In the genomic region with DNA sequence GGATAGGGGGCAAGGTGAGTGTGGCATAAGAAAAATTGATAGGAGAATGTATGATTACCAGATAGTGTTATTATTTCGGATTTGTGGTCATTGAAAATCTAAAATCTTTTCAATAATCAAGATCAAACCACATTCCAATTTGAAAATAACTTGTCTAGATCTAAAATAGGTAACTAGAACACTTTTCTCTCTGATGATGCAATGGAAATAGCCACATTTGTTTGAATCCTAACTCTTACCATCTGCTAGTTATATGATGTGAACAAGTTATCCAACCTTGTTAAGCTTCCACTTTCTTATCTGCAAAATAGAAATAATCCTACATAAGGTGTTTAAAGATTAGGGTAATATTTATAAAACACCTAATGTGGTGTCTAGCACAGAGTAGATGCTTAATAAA, we compare ENCODE assay signal across 18 cellular contexts. TPM values are rescaled to one million over a fixed set of nuclear protein-coding genes. Genes with fewer than 3 reads are reported as not detected.
A peak's percentile ranks its signal among the peaks of the same experiment; 100 is the strongest.
DNase-seq lines count a peak whose midpoint lies in the region; ATAC-seq and TF ChIP-seq lines count a peak whose summit lies in the region.
"Had no signal": no experiment of that assay in that cellular context is flagged by ENCODE, and none has a peak within 500 bp of the region (broad histone marks: within the 10 kb centered on the region; RNA-seq: fewer than 3 reads in every experiment).

No MANE protein-coding gene starts in this region.

- intact Hi-C loops in A673 (cut with micrococcal nuclease; ENCODE audit: unreplicated experiment) = no loop called here
- intact Hi-C loops in OCI-LY7 (cut with micrococcal nuclease; ENCODE audit: unreplicated experiment) = loop anchor here (10.0 kb wide), 2 partner anchors 1265 to 1775 kb away; a partner anchor contains a TSS
- intact Hi-C loops in CD4-positive, alpha-beta memory T cell (cut with micrococcal nuclease) = no loop called here

- WGBS in hepatocyte (ENCODE audit: low lambda C conversion rate, missing lambda C conversion rate) = 100% methylated on average over 1 of the region's 1 CpG

- H3K9me3 ChIP-seq in A673 (ENCODE audit: low read depth, low read length, poor library complexity, severe bottlenecking) = no peaks in the 10 kb centered on the region
- H3K9me3 ChIP-seq in DND-41 (ENCODE audit: insufficient read depth, low read length, severe bottlenecking) = no peaks in the 10 kb centered on the region
- H3K9me3 ChIP-seq in OCI-LY7 (ENCODE audit: low read length) = no peaks in the 10 kb centered on the region
- no peaks in the 10 kb centered on the region for H3K9me3 ChIP-seq in hepatocyte (ENCODE audit: low read depth)
- H3K9me3 ChIP-seq in CD4-positive, alpha-beta memory T cell (ENCODE audit: control insufficient read depth in 1 of 2, low read length in 2 of 2) = no peaks in the 10 kb centered on the region

- no peak overlapping the region for H3K9ac ChIP-seq in DND-41 (ENCODE audit: low read depth, low read length)

- H3K9me2 ChIP-seq in OCI-LY7 (ENCODE audit: insufficient read depth, low read length) (no peaks in the 10 kb centered on the region), hepatocyte (replicated peaks; ENCODE audit: insufficient read depth) (no peaks in the 10 kb centered on the region)

- H3K4me1 ChIP-seq in A673 (ENCODE audit: insufficient read depth, low read length, poor library complexity, severe bottlenecking) (peaks cover 21% of the 10 kb centered on the region), DND-41 (ENCODE audit: insufficient read depth, low read length) (peaks cover 51% of the 10 kb centered on the region), OCI-LY7 (ENCODE audit: insufficient read depth, low read length, poor library complexity, severe bottlenecking) (peaks cover 26% of the 10 kb centered on the region), hepatocyte (ENCODE audit: insufficient read depth) (peaks cover 14% of the 10 kb centered on the region)
- peaks cover 40% of the 10 kb centered on the region for H3K4me1 ChIP-seq in CD4-positive, alpha-beta memory T cell (ENCODE audit: insufficient read depth, low read length)

- TF ChIP-seq CTCF in A673 (conservative IDR thresholded peaks at IDR 0.05; ENCODE audit: low read depth, low read length) = no peak
- no peak for TF ChIP-seq CTCF in DND-41 (IDR thresholded peaks at IDR 0.05; ENCODE audit: borderline replicate concordance, extremely low read depth, low read length, poor library complexity, severe bottlenecking)
- no peak for TF ChIP-seq CTCF in OCI-LY7 (conservative IDR thresholded peaks at IDR 0.05; ENCODE audit: low read length)
- TF ChIP-seq CTCF in hepatocyte (IDR thresholded peaks at IDR 0.05; ENCODE audit: poor library complexity) = no peak

- POLR2A ChIA-PET in A673 (lab: Charles Lee; ENCODE audit: low non-redundant PET) (interaction anchor here (0.5 kb wide), 1 partner anchor 388 kb away, joined by 15 read pairs; no protein-coding TSS in a partner anchor), OCI-LY7 (lab: Charles Lee) (no interaction called here)
- POLR2A ChIA-PET in CD4-positive, alpha-beta memory T cell (lab: Charles Lee; ENCODE audit: partially characterized antibody) = no interaction called here

- H3K27me3 ChIP-seq in A673 (replicated peaks; ENCODE audit: insufficient read depth, low read depth, low read length, poor library complexity) (no peaks in the 10 kb centered on the region), DND-41 (ENCODE audit: insufficient read depth, low read length, poor library complexity) (no peaks in the 10 kb centered on the region), hepatocyte (no peaks in the 10 kb centered on the region)
- no peaks in the 10 kb centered on the region for H3K27me3 ChIP-seq in CD4-positive, alpha-beta memory T cell (ENCODE audit: insufficient read depth, low read length)

- H3K36me3 ChIP-seq in A673 (ENCODE audit: insufficient read depth, low read length, poor library complexity, severe bottlenecking) (peaks cover 47% of the 10 kb centered on the region), DND-41 (ENCODE audit: insufficient read depth, low read length) (peaks cover 45% of the 10 kb centered on the region), OCI-LY7 (ENCODE audit: insufficient read depth, low read length) (peaks cover 67% of the 10 kb centered on the region), hepatocyte (replicated peaks; ENCODE audit: insufficient read depth, low read depth) (peaks cover 6% of the 10 kb centered on the region)
- H3K36me3 ChIP-seq in CD4-positive, alpha-beta memory T cell (ENCODE audit: insufficient read depth, low read length) = peaks cover 27% of the 10 kb centered on the region

- peak overlapping the region in 1 of 7 donors; percentile 12 for H3K27ac Mint-ChIP-seq in CD4-positive, alpha-beta memory T cell

- H3K79me2 ChIP-seq in DND-41 (ENCODE audit: insufficient read depth, low read length) (peaks cover 84% of the 10 kb centered on the region), OCI-LY7 (ENCODE audit: insufficient read depth, low read depth, low read length) (peaks cover 72% of the 10 kb centered on the region), hepatocyte (peaks cover 79% of the 10 kb centered on the region)

- CTCF ChIA-PET in A673 (lab: Charles Lee) (no interaction called here), OCI-LY7 (lab: Charles Lee; ENCODE audit: unreplicated experiment) (no interaction called here)
- CTCF ChIA-PET in CD4-positive, alpha-beta memory T cell (lab: Charles Lee; ENCODE audit: partially characterized antibody) = interaction anchor here (0.5 kb wide), 1 partner anchor 20 kb away, joined by 3 read pairs; no protein-coding TSS in a partner anchor

- H3K4me3 Mint-ChIP-seq in CD4-positive, alpha-beta memory T cell = no peak overlapping the region

- peaks cover 0 to 4% (median 0%) of the 10 kb centered on the region in 8 donors for H3K9me3 Mint-ChIP-seq in CD4-positive, alpha-beta memory T cell
- H3K9me3 Mint-ChIP-seq: CD4-positive, alpha-beta T cell had no signal

- H3K27ac ChIP-seq in A673 (ENCODE audit: low read depth, low read length, poor library complexity, severe bottlenecking) = peak overlapping the region; percentile 31
- peak overlapping the region; percentile 98 for H3K27ac ChIP-seq in DND-41 (ENCODE audit: low read length)
- H3K27ac ChIP-seq in OCI-LY7 (ENCODE audit: low read depth, low read length, poor library complexity, severe bottlenecking) = no peak overlapping the region
- no peak overlapping the region for H3K27ac ChIP-seq in hepatocyte
- H3K27ac ChIP-seq in CD4-positive, alpha-beta memory T cell (ENCODE audit: low read depth, low read length) = no peak overlapping the region
- H3K27ac ChIP-seq: RWPE1 had no signal

- no peak for ATAC-seq in DND-41 (ENCODE audit: insufficient read depth, low read depth)

- peaks cover 33 to 67% (median 47%) of the 10 kb centered on the region in 4 donors for H3K4me1 Mint-ChIP-seq in CD4-positive, alpha-beta memory T cell

- H3K4me2 ChIP-seq in DND-41 (ENCODE audit: insufficient read depth, low read length) = peak overlapping the region; percentile 37; the same call in 1 of the 2 replicates
- 0 out of 2 replicates have a peak overlapping the region, but pooled peaks have one; percentile 37 for H3K4me2 ChIP-seq in OCI-LY7 (ENCODE audit: low read length)
- H3K4me2 ChIP-seq in hepatocyte = peak overlapping the region; percentile 93

- no peaks in the 10 kb centered on the region for H3K27me3 Mint-ChIP-seq in CD4-positive, alpha-beta memory T cell
- H3K27me3 Mint-ChIP-seq: CD4-positive, alpha-beta T cell had no signal

- DNase-seq in A673 (ENCODE audit: low spot score) (no peak), DND-41 (no peak), OCI-LY7 (ENCODE audit: low spot score) (no peak), hepatocyte (ENCODE audit: low spot score) (no peak), NCI-H82 treated with DMSO at 0.1 percent for 48 hours (lab: John Stamatoyannopoulos, UW; ENCODE audit: unreplicated experiment) (no peak), COLO668 (lab: John Stamatoyannopoulos, UW; ENCODE audit: unreplicated experiment) (no peak)
- no peak for DNase-seq in activated CD8-positive, alpha-beta memory T cell treated with anti-CD3 and anti-CD28 coated beads, Interleukin-2, amount 50 U/mL, for 48 hours
- no peak for DNase-seq in CD4-positive, alpha-beta memory T cell
- DNase-seq: AML-193; CD4-positive, alpha-beta T cell; DMS53; Kasumi-1; MM.1S; NCI-H1105 treated with DMSO at 0.1 percent for 48 hours; NCI-H1694; NCI-H2081 treated with DMSO at 0.1 percent for 48 hours; T-helper 1 cell had no signal

- H4K20me1 ChIP-seq in DND-41 (ENCODE audit: insufficient read depth, low read length) (no peaks in the 10 kb centered on the region), OCI-LY7 (ENCODE audit: insufficient read depth, low read length) (peaks cover 24% of the 10 kb centered on the region; the same call in 1 of the 2 replicates), hepatocyte (ENCODE audit: insufficient read depth, poor library complexity, severe bottlenecking) (peaks cover 27% of the 10 kb centered on the region)

- BruUV-seq in A673 (replicated peaks; lab: Mats Ljungman, UMichigan) (no TSS peak), OCI-LY7 (replicated peaks; lab: Mats Ljungman, UMichigan) (no TSS peak)

- H2AFZ ChIP-seq in DND-41 (ENCODE audit: low read depth, low read length) = no peak overlapping the region
- H2AFZ ChIP-seq in OCI-LY7 (ENCODE audit: low read length) = no peak overlapping the region
- no peak overlapping the region for H2AFZ ChIP-seq in hepatocyte

- H3K36me3 Mint-ChIP-seq in CD4-positive, alpha-beta memory T cell = peaks cover 15 to 59% of the 10 kb centered on the region in 2 donors

- no peak overlapping the region for H3K4me3 ChIP-seq in A673 (ENCODE audit: low read depth, low read length, poor library complexity, severe bottlenecking)
- H3K4me3 ChIP-seq in DND-41 (ENCODE audit: low read depth in 1 of 2, low read length in 2 of 2) = no peak overlapping the region
- H3K4me3 ChIP-seq in OCI-LY7 (ENCODE audit: low read depth, low read length, poor library complexity, severe bottlenecking) = no peak overlapping the region
- no peak overlapping the region for H3K4me3 ChIP-seq in hepatocyte
- H3K4me3 ChIP-seq in CD4-positive, alpha-beta memory T cell (ENCODE audit: low read length in 2 of 2) = no peak overlapping the region

RNA-seq across cellular contexts. Expression of a gene that starts 3.8 kb away (rescaled TPM):
- total RNA-seq in A673 (2021) = 84.4 and 87.0 TPM in 2 replicates
- 25.5 and 27.4 TPM in 2 replicates for total RNA-seq in OCI-LY7 (2014; rRNA removed; shearing (Covaris generic))
- 47.6 and 49.0 TPM in 2 replicates for total RNA-seq in OCI-LY7 (2022)
- total RNA-seq in hepatocyte = 73.9 and 80.2 TPM in 2 replicates
- polyA plus RNA-seq in hepatocyte = 58.6 and 67.5 TPM in 2 replicates
- total RNA-seq in CD4-positive, alpha-beta memory T cell = 10 to 100 TPM; 30.4 to 34.6 TPM
- 10 to 100 TPM; 60.7 to 91.2 TPM for polyA plus RNA-seq in CD4-positive, alpha-beta memory T cell

RNA-seq across cellular contexts. Expression of a gene that starts 4.9 kb away (rescaled TPM):
- total RNA-seq in A673 (2021) (56.0 and 70.1 TPM in 2 replicates), OCI-LY7 (2022) (38.2 and 40.5 TPM in 2 replicates), hepatocyte (81.0 and 89.5 TPM in 2 replicates)
- 26.6 and 28.5 TPM in 2 replicates for total RNA-seq in OCI-LY7 (2014; rRNA removed; shearing (Covaris generic))
- 86.2 and 91.1 TPM in 2 replicates for polyA plus RNA-seq in hepatocyte
- total RNA-seq in CD4-positive, alpha-beta memory T cell = 10 to 100 TPM; 39.9 to 41.3 TPM
- polyA plus RNA-seq in CD4-positive, alpha-beta memory T cell = 100 to 1,000 TPM in 1 of 2 donors, 10 to 100 TPM in 1; 78.8 to 111 TPM

RNA-seq across cellular contexts. Expression of a gene that starts 26.3 kb away (rescaled TPM):
- 12.4 and 17.1 TPM in 2 replicates for total RNA-seq in A673 (2021)
- total RNA-seq in OCI-LY7 (2014; rRNA removed; shearing (Covaris generic)) = 15.8 and 16.4 TPM in 2 replicates
- 16.8 and 16.9 TPM in 2 replicates for total RNA-seq in OCI-LY7 (2022)
- total RNA-seq in hepatocyte = 9.6 and 14.8 TPM in 2 replicates
- 10.4 and 11.4 TPM in 2 replicates for polyA plus RNA-seq in hepatocyte
- 10 to 100 TPM; 14.0 to 15.6 TPM for total RNA-seq in CD4-positive, alpha-beta memory T cell
- polyA plus RNA-seq in CD4-positive, alpha-beta memory T cell = 10 to 100 TPM; 26.6 to 43.5 TPM

Comparison
In these comparisons a context has a peak if more than half of its experiments do, and no peak if none do; other contexts are left out.
1. H3K27ac ChIP-seq: peak in A673 (single experiment) and DND-41 (single experiment); none in OCI-LY7 (single experiment), hepatocyte (single experiment) and CD4-positive, alpha-beta memory T cell (single experiment).
2. H3K4me2 ChIP-seq: peak in every context shown above with its lines; median percentile 93 in hepatocyte; 37 in DND-41; 37 in OCI-LY7.